Comparison of ENCODE assay signal across 1 cellular context in the genomic region with DNA sequence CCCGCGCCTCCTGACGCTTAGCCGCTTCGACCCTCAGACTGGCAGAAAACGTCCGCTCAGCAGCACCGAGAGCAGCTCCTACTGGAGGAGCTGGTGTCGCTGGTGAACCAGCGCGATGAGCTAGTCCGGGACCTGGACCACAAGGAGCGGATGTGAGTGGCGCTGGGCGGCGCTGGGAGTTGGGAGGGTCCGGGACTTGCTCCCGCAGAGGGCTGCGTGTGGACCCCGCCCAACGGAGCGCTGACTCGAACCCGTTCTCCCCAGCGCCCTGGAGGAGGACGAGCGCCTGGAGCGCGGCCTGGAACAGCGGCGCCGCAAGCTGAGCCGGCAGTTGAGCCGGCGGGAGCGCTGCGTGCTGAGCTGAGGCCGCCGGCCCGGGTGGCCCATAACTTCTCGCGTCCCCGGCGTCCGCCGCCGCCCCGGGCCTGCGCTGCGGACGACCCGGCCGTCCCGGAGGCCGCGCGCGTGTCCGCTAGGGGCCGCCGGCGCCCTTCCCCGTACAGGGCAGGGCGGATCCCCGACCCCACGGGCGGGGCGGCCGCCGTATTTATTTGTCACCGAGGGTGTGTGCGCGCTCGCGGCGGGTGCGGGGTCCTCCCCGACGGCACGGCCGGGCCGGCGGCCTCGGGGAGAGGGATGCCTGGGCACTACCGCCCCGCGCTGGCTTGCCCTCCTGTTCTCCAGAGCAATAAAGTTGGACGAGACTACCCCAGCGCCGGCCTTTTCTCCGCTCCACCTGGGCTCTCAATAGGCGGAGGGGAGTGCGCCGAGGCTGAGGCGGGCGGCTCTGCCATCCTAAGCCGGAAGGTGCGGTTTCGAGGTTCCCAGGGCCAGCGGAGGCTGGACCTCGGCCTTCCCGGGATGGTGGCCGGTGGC.
TF ChIP-seq lines count a peak whose summit lies in the region.

No MANE protein-coding gene starts in this region.

TF ChIP-seq in GM23338, 12 proteins besides CTCF, POLR2A, EP300 and RAD21:
- TF ChIP-seq POLR2AphosphoS5 (IDR thresholded peaks at IDR 0.05; ENCODE audit: low read depth) (peak; percentile 48), EZH2 (IDR thresholded peaks at IDR 0.05; ENCODE audit: low read depth, unreplicated experiment) (no peak)
